ENCODE assay signal across 8 cellular contexts in the genomic region with DNA sequence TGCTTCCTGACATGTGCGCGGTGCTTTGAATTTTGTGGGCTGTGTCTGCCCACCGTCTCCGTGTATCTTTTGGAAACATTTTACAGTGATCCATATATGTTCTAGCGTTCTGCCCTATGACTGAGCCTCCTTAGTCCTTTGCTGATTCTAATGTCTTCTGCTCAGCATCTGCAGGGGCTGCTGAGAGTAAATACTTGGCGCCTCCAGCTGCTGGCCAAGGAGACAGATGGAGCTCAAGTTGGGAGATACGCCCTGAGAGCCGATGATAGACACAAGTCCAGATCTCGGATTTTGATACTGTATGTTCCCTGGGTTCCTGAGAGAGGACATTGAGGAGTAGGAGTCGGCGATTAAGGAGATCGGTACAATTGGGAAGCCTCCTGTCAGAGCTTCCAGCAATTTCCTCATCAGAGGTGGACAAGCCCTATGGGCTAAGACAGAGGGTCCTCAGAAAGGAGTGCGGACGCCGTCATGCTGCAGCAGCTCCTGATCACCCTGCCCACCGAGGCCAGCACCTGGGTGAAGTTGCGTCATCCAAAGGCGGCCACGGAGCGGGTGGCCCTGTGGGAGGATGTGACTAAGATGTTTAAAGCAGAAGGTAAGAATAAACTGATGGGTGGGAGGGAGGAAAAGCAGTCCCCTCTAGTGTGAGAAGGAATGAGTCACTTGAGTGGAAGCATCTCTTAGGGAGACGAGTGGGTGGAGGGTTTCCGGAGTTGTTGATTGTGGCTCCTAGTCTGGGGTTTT. TPM values are rescaled to one million over a fixed set of nuclear protein-coding genes. Genes with fewer than 3 reads are reported as not detected.
A peak's percentile ranks its signal among the peaks of the same experiment; 100 is the strongest.
DNase-seq lines count a peak whose midpoint lies in the region; ATAC-seq, FAIRE-seq and TF ChIP-seq lines count a peak whose summit lies in the region.

No MANE protein-coding gene starts in this region.

- H3K27me3 ChIP-seq in esophagus (ENCODE audit: control insufficient read depth in 1 of 2, insufficient read depth in 2 of 2, low read length in 2 of 2) = no peaks in the 10 kb centered on the region

- no peaks in the 10 kb centered on the region for H3K27me3 Mint-ChIP-seq in natural killer cell treated with Interleukin-12 subunit alpha and Interleukin-12 subunit beta and Interleukin-15 and Interleukin-18, amount 100 ng/mL, for 72 hours
- no peaks in the 10 kb centered on the region for H3K27me3 Mint-ChIP-seq in stimulated activated naive B cell treated with anti-CD40 and anti-IgM and Interleukin-4, amounts not matched to agents 10 μg/mL and 1 μg/mL and 100 μg/mL, for 72 hours

- H3K4me1 Mint-ChIP-seq in natural killer cell treated with Interleukin-12 subunit alpha and Interleukin-12 subunit beta and Interleukin-15 and Interleukin-18, amount 100 ng/mL, for 72 hours (ENCODE audit: low read depth in 2 of 2) = peaks cover 21 to 24% of the 10 kb centered on the region in 2 donors
- H3K4me1 Mint-ChIP-seq in stimulated activated naive B cell treated with anti-CD40 and anti-IgM and Interleukin-4, amounts not matched to agents 10 μg/mL and 1 μg/mL and 100 μg/mL, for 72 hours = peaks cover 21 to 30% of the 10 kb centered on the region in 2 donors

- H3K4me3 Mint-ChIP-seq in natural killer cell treated with Interleukin-12 subunit alpha and Interleukin-12 subunit beta and Interleukin-15 and Interleukin-18, amount 100 ng/mL, for 72 hours = peak overlapping the region; percentile 93
- H3K4me3 Mint-ChIP-seq in stimulated activated naive B cell treated with anti-CD40 and anti-IgM and Interleukin-4, amounts not matched to agents 10 μg/mL and 1 μg/mL and 100 μg/mL, for 72 hours = peak overlapping the region; percentile 88 to 94

- H3K9me3 ChIP-seq in esophagus (ENCODE audit: control insufficient read depth in 2 of 2, insufficient read depth in 1 of 2, low read depth in 1 of 2, low read length in 1 of 2) = peaks cover 0 to 2% of the 10 kb centered on the region in 2 donors

- ATAC-seq in GM18499 (IDR thresholded peaks at IDR 0.05; ENCODE audit: insufficient read depth, unreplicated experiment) = peak; percentile 46
- peak; percentile 35 for ATAC-seq in HG02798 (IDR thresholded peaks at IDR 0.05; ENCODE audit: poor library complexity, unreplicated experiment)
- ATAC-seq in natural killer cell treated with Interleukin-12 subunit alpha and Interleukin-12 subunit beta and Interleukin-15 and Interleukin-18, amount 100 ng/mL, for 72 hours = peak; percentile 83 to 84
- peak; percentile 69 to 73 for ATAC-seq in stimulated activated naive B cell treated with anti-CD40 and anti-IgM and Interleukin-4, amounts not matched to agents 10 μg/mL and 1 μg/mL and 100 μg/mL, for 72 hours (replicated peaks)

- DNase-seq in NCI-H69 (lab: John Stamatoyannopoulos, UW) (peak; percentile 56), activated T-cell treated with anti-CD3 and anti-CD28 coated beads for 4 hours (peak; percentile 79), D721Med (ENCODE audit: insufficient read length, low spot score) (no peak)
- peak; percentile 87 for DNase-seq in natural killer cell treated with Interleukin-12 subunit alpha and Interleukin-12 subunit beta and Interleukin-15 and Interleukin-18, amount 100 ng/mL, for 72 hours (ENCODE audit: low spot score)
- DNase-seq in stimulated activated naive B cell treated with anti-CD40 and anti-IgM and Interleukin-4, amounts not matched to agents 10 μg/mL and 1 μg/mL and 100 μg/mL, for 72 hours = peak; percentile 74

- peaks cover 19% of the 10 kb centered on the region for H3K9me3 Mint-ChIP-seq in natural killer cell treated with Interleukin-12 subunit alpha and Interleukin-12 subunit beta and Interleukin-15 and Interleukin-18, amount 100 ng/mL, for 72 hours
- peaks cover 18 to 19% of the 10 kb centered on the region in 2 donors for H3K9me3 Mint-ChIP-seq in stimulated activated naive B cell treated with anti-CD40 and anti-IgM and Interleukin-4, amounts not matched to agents 10 μg/mL and 1 μg/mL and 100 μg/mL, for 72 hours

- peak overlapping the region in 1 of 2 donors; percentile 81 for H3K27ac ChIP-seq in esophagus (ENCODE audit: low read depth in 2 of 2, low read length in 1 of 2)

- TF ChIP-seq CTCF in D721Med (IDR thresholded peaks at IDR 0.05; ENCODE audit: insufficient read depth, missing control alignments) = no peak

- peaks cover 45% of the 10 kb centered on the region for H3K36me3 Mint-ChIP-seq in natural killer cell treated with Interleukin-12 subunit alpha and Interleukin-12 subunit beta and Interleukin-15 and Interleukin-18, amount 100 ng/mL, for 72 hours
- H3K36me3 Mint-ChIP-seq in stimulated activated naive B cell treated with anti-CD40 and anti-IgM and Interleukin-4, amounts not matched to agents 10 μg/mL and 1 μg/mL and 100 μg/mL, for 72 hours = peaks cover 45 to 68% of the 10 kb centered on the region in 2 donors

- WGBS in esophagus, 2 donors = 21 to 23% methylated on average over 22 of the region's 22 CpGs

- no peaks in the 10 kb centered on the region for H3K36me3 ChIP-seq in esophagus (ENCODE audit: control insufficient read depth in 2 of 2, insufficient read depth in 2 of 2, low read length in 1 of 2)

- H3K4me3 ChIP-seq in esophagus (ENCODE audit: low read depth in 1 of 2, low read length in 2 of 2) = peak overlapping the region; percentile 74 to 76

- no peak for FAIRE-seq in D721Med (lab: Jason Lieb, UNC)

- H3K4me1 ChIP-seq in esophagus (ENCODE audit: control insufficient read depth in 2 of 2, insufficient read depth in 2 of 2, low read length in 1 of 2) = no peaks in the 10 kb centered on the region

- H3K27ac Mint-ChIP-seq in natural killer cell treated with Interleukin-12 subunit alpha and Interleukin-12 subunit beta and Interleukin-15 and Interleukin-18, amount 100 ng/mL, for 72 hours = peak overlapping the region; percentile 97
- H3K27ac Mint-ChIP-seq in stimulated activated naive B cell treated with anti-CD40 and anti-IgM and Interleukin-4, amounts not matched to agents 10 μg/mL and 1 μg/mL and 100 μg/mL, for 72 hours = peak overlapping the region; percentile 97

RNA-seq across cellular contexts. Expression of a gene that starts 0.4 kb away (rescaled TPM):
- polyA plus RNA-seq in esophagus = under 1 TPM; 0.46 to 0.49 TPM
- 1 to 10 TPM; 4.0 to 6.2 TPM for total RNA-seq in natural killer cell treated with Interleukin-12 subunit alpha and Interleukin-12 subunit beta and Interleukin-15 and Interleukin-18, amount 100 ng/mL, for 72 hours

RNA-seq across cellular contexts. Expression of a gene that starts 26.4 kb away (rescaled TPM):
- polyA plus RNA-seq in esophagus = 1 to 10 TPM; 1.4 to 3.1 TPM
- total RNA-seq in natural killer cell treated with Interleukin-12 subunit alpha and Interleukin-12 subunit beta and Interleukin-15 and Interleukin-18, amount 100 ng/mL, for 72 hours = 1 to 10 TPM; 4.3 to 4.5 TPM

RNA-seq across cellular contexts. Expression of a gene that starts 57.9 kb away (rescaled TPM):
- polyA plus RNA-seq in esophagus = 1 to 10 TPM; 3.6 to 4.3 TPM
- 10 to 100 TPM; 13.1 to 14.2 TPM for total RNA-seq in natural killer cell treated with Interleukin-12 subunit alpha and Interleukin-12 subunit beta and Interleukin-15 and Interleukin-18, amount 100 ng/mL, for 72 hours
